ENCODE assay signal across 28 cellular contexts in genomic region chr1:198298653-198299052, GRCh38.
DNase-seq lines count a peak whose midpoint lies in the region; ATAC-seq and TF ChIP-seq lines count a peak whose summit lies in the region.
"Had no signal": no experiment of that assay in that cellular context is flagged by ENCODE, and none has a peak within 500 bp of the region (broad histone marks: within the 10 kb centered on the region; RNA-seq: fewer than 3 reads in every experiment).

No MANE protein-coding gene starts in this region.

- H3K36me3 Mint-ChIP-seq in endodermal cell (ENCODE audit: low read depth) (peaks cover 9% of the 10 kb centered on the region), neural progenitor cell (peaks cover 12% of the 10 kb centered on the region)

- DNase-seq in NCI-H2227 (lab: John Stamatoyannopoulos, UW; ENCODE audit: unreplicated experiment) (peak; percentile 40), NCI-H2227 treated with DMSO at 0.1 percent for 48 hours (lab: John Stamatoyannopoulos, UW) (no peak), endodermal cell (peak; percentile 70), neural progenitor cell (ENCODE audit: low spot score) (peak; percentile 56), GM10266 (ENCODE audit: extremely low spot score) (no peak), middle frontal gyrus (ENCODE audit: extremely low spot score, low spot score) (no peak)
- DNase-seq: activated CD4-positive, alpha-beta T cell treated with anti-CD3 and anti-CD28 coated beads, Interleukin-2, amount 10 ng/mL, durations not matched to agents 7 days and 5 days; activated gamma-delta T cell; activated naive CD8-positive, alpha-beta T cell treated with anti-CD3 and anti-CD28 coated beads for 36 hours; activated T-cell treated with anti-CD3 and anti-CD28 coated beads, Interleukin-2, amount 50 U/mL, for 24 hours; CD4-positive, alpha-beta T cell; gastrocnemius medialis; KBM-7; NCI-H1092; NCI-H187; NCI-H524 treated with DMSO at 0.1 percent for 48 hours; SIG-M5; sigmoid colon; stimulated activated CD4-positive, alpha-beta T cell treated with anti-CD3 and anti-CD28 coated beads, Interleukin-4, amount 100 ng/mL, for 1 hour; T1000; thyroid gland had no signal

- no peak overlapping the region for H3K4me3 Mint-ChIP-seq in endodermal cell
- no peak overlapping the region for H3K4me3 Mint-ChIP-seq in neural progenitor cell
- H3K4me3 Mint-ChIP-seq: activated CD4-positive, alpha-beta T cell treated with anti-CD3 and anti-CD28 coated beads, Interleukin-2, amount 10 ng/mL, durations not matched to agents 7 days and 5 days; activated naive CD8-positive, alpha-beta T cell treated with anti-CD3 and anti-CD28 coated beads for 36 hours; activated T-cell treated with anti-CD3 and anti-CD28 coated beads, Interleukin-2, amount 50 U/mL, for 24 hours; CD4-positive, alpha-beta T cell; memory B cell had no signal

- H3K4me3 ChIP-seq in HUES48 (ENCODE audit: low read depth, low read length) (peak overlapping the region; percentile 23; the same call in 1 of the 2 replicates), endodermal cell (ENCODE audit: low read length) (no peak overlapping the region), neural progenitor cell (no peak overlapping the region)
- H3K4me3 ChIP-seq: gastrocnemius medialis, hepatocyte, sigmoid colon, thyroid gland, vagina had no signal

- H3K27ac Mint-ChIP-seq in endodermal cell: no peak overlapping the region
- peak overlapping the region; percentile 7 for H3K27ac Mint-ChIP-seq in neural progenitor cell
- H3K27ac Mint-ChIP-seq: activated CD4-positive, alpha-beta T cell treated with anti-CD3 and anti-CD28 coated beads, Interleukin-2, amount 10 ng/mL, durations not matched to agents 7 days and 5 days; activated naive CD8-positive, alpha-beta T cell treated with anti-CD3 and anti-CD28 coated beads for 36 hours; activated T-cell treated with anti-CD3 and anti-CD28 coated beads, Interleukin-2, amount 50 U/mL, for 24 hours; CD4-positive, alpha-beta T cell; memory B cell had no signal

- H3K4me2 ChIP-seq in neural progenitor cell: no peak overlapping the region
- H3K4me2 ChIP-seq: hepatocyte had no signal

- H3K4me1 Mint-ChIP-seq in endodermal cell (peaks cover 11% of the 10 kb centered on the region), neural progenitor cell (peaks cover 55% of the 10 kb centered on the region)
- H3K4me1 Mint-ChIP-seq: memory B cell had no signal

- H3K27me3 ChIP-seq in HUES48 (ENCODE audit: control insufficient read depth, insufficient read depth, low read length): no peaks in the 10 kb centered on the region
- H3K27me3 ChIP-seq in endodermal cell (ENCODE audit: control insufficient read depth, insufficient read depth, low read length, poor library complexity, severe bottlenecking): no peaks in the 10 kb centered on the region
- no peaks in the 10 kb centered on the region for H3K27me3 ChIP-seq in neural progenitor cell
- H3K27me3 ChIP-seq: gastrocnemius medialis, hepatocyte, sigmoid colon, thyroid gland, vagina had no signal

- no peaks in the 10 kb centered on the region for H3F3A ChIP-seq in neural progenitor cell (ENCODE audit: low read depth)

- ATAC-seq in GM21367 (IDR thresholded peaks at IDR 0.05; ENCODE audit: unreplicated experiment): no peak
- ATAC-seq: gastrocnemius medialis, left lobe of liver had no signal

- no peaks in the 10 kb centered on the region for H3K9me3 Mint-ChIP-seq in endodermal cell
- H3K9me3 Mint-ChIP-seq in neural progenitor cell: no peaks in the 10 kb centered on the region
- H3K9me3 Mint-ChIP-seq: activated CD4-positive, alpha-beta T cell treated with anti-CD3 and anti-CD28 coated beads, Interleukin-2, amount 10 ng/mL, durations not matched to agents 7 days and 5 days; activated naive CD8-positive, alpha-beta T cell treated with anti-CD3 and anti-CD28 coated beads for 36 hours; activated T-cell treated with anti-CD3 and anti-CD28 coated beads, Interleukin-2, amount 50 U/mL, for 24 hours; CD4-positive, alpha-beta T cell; memory B cell had no signal

- no peaks in the 10 kb centered on the region for H3K79me2 ChIP-seq in neural progenitor cell (ENCODE audit: low read depth)
- H3K79me2 ChIP-seq: hepatocyte had no signal

- peak overlapping the region; percentile 51 for H3K27ac ChIP-seq in HUES48 (ENCODE audit: low read depth, low read length)
- H3K27ac ChIP-seq in endodermal cell (ENCODE audit: low read depth, low read length): peak overlapping the region; percentile 1
- H3K27ac ChIP-seq in neural progenitor cell: no peak overlapping the region
- H3K27ac ChIP-seq: gastrocnemius medialis, hepatocyte, sigmoid colon, thyroid gland, vagina, VCaP had no signal

- 51 to 63% methylated on average over 5 to 6 of the region's 6 CpGs for WGBS in endodermal cell (ENCODE audit: insufficient coverage in 1 of 2, insufficient read length in 1 of 2), 2 experiments

- H3K9me3 ChIP-seq in HUES48 (ENCODE audit: control insufficient read depth, insufficient read depth, low read length) (no peaks in the 10 kb centered on the region), endodermal cell (ENCODE audit: control insufficient read depth, low read length) (no peaks in the 10 kb centered on the region), neural progenitor cell (ENCODE audit: low read depth) (no peaks in the 10 kb centered on the region)
- H3K9me3 ChIP-seq: gastrocnemius medialis, sigmoid colon, thyroid gland, vagina had no signal

- H3K36me3 ChIP-seq in HUES48 (ENCODE audit: control insufficient read depth, insufficient read depth, low read length) (no peaks in the 10 kb centered on the region), endodermal cell (ENCODE audit: control insufficient read depth, insufficient read depth, low read length) (no peaks in the 10 kb centered on the region), neural progenitor cell (no peaks in the 10 kb centered on the region)
- H3K36me3 ChIP-seq: gastrocnemius medialis had no signal

- no peaks in the 10 kb centered on the region for H4K20me1 ChIP-seq in neural progenitor cell (ENCODE audit: low read depth)

- no peak overlapping the region for H2AFZ ChIP-seq in neural progenitor cell (replicated peaks)
- H2AFZ ChIP-seq: hepatocyte had no signal

- no peak overlapping the region for H3K9ac ChIP-seq in HUES48 (ENCODE audit: low read depth, low read length)
- H3K9ac ChIP-seq in endodermal cell (ENCODE audit: extremely low read depth, low read length, poor library complexity, severe bottlenecking): no peak overlapping the region
- H3K9ac ChIP-seq in neural progenitor cell: no peak overlapping the region

- H3K27me3 Mint-ChIP-seq in endodermal cell (ENCODE audit: insufficient read depth) (no peaks in the 10 kb centered on the region), neural progenitor cell (ENCODE audit: insufficient read depth, low read depth) (no peaks in the 10 kb centered on the region)
- H3K27me3 Mint-ChIP-seq: activated CD4-positive, alpha-beta T cell treated with anti-CD3 and anti-CD28 coated beads, Interleukin-2, amount 10 ng/mL, durations not matched to agents 7 days and 5 days; activated naive CD8-positive, alpha-beta T cell treated with anti-CD3 and anti-CD28 coated beads for 36 hours; activated T-cell treated with anti-CD3 and anti-CD28 coated beads, Interleukin-2, amount 50 U/mL, for 24 hours; CD4-positive, alpha-beta T cell; memory B cell had no signal

- TF ChIP-seq CTCF in endodermal cell (conservative IDR thresholded peaks at IDR 0.05): no peak
- no peak for TF ChIP-seq CTCF in neural progenitor cell (IDR thresholded peaks at IDR 0.05)
- TF ChIP-seq CTCF in GM10266 (IDR thresholded peaks at IDR 0.05; ENCODE audit: control insufficient read depth, insufficient read depth, low read depth, missing control alignments): no peak

- H3K4me1 ChIP-seq in HUES48 (ENCODE audit: control insufficient read depth, insufficient read depth, low read length): peaks cover 20% of the 10 kb centered on the region
- H3K4me1 ChIP-seq in endodermal cell (ENCODE audit: control insufficient read depth, insufficient read depth, low read length): peaks cover 3% of the 10 kb centered on the region
- H3K4me1 ChIP-seq in neural progenitor cell: peaks cover 7% of the 10 kb centered on the region
- H3K4me1 ChIP-seq: gastrocnemius medialis, sigmoid colon, thyroid gland, vagina had no signal

Comparison
In these comparisons a context has a peak if more than half of its experiments do, and no peak if none do; other contexts are left out.
1. DNase-seq: peak in NCI-H2227 (single experiment), endodermal cell (single experiment) and neural progenitor cell (single experiment); none in NCI-H2227 treated with DMSO at 0.1 percent for 48 hours (single experiment), GM10266 (single experiment) and middle frontal gyrus (single experiment).